ENCODE assay signal across 19 cellular contexts in the genomic region with DNA sequence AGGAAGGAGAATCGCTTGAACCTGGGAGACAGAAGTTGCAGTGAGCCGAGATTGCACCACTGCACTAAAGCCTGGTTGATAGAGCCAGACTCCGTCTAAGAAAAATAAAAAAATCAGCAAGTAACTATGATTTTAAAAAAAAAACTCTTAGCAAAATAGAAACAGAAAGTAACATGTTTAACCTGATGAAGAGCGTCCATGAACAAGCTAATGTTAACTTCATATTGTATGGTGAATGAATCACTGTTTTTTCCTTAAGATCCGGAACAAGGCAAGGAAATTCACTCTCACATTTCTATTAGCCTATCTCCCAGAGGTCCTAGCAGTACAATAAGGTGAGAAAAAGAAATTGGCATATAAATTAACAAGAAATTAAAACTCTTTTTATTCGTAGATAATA.
"Had no signal": no experiment of that assay in that cellular context is flagged by ENCODE, and none has a peak within 500 bp of the region (broad histone marks: within the 10 kb centered on the region; RNA-seq: fewer than 3 reads in every experiment).

No MANE protein-coding gene starts in this region.

- H3K4me1 ChIP-seq: colonic mucosa, foreskin keratinocyte, neural progenitor cell, vagina had no signal

- H3K27me3 ChIP-seq: colonic mucosa, foreskin keratinocyte, heart left ventricle, neural progenitor cell, sigmoid colon, SJSA1, spleen, tibial nerve, vagina had no signal

- H3K4me2 ChIP-seq: neural progenitor cell had no signal

- H3K4me1 Mint-ChIP-seq: neural progenitor cell had no signal

- H3K27ac ChIP-seq: colonic mucosa, foreskin keratinocyte, neural progenitor cell, sigmoid colon, SJSA1, spleen, tibial nerve, vagina had no signal

- ATAC-seq: foreskin keratinocyte, heart left ventricle, left cardiac atrium had no signal

- H3K27ac Mint-ChIP-seq: neural progenitor cell had no signal

- H3K4me3 ChIP-seq: colonic mucosa, lung, neural progenitor cell, sigmoid colon, SJSA1, spleen, vagina had no signal

- H2AFZ ChIP-seq: neural progenitor cell had no signal

- DNase-seq: activated CD4-positive, alpha-beta T cell treated with anti-CD3 and anti-CD28 coated beads for 1 hour; activated CD8-positive, alpha-beta memory T cell treated with anti-CD3 and anti-CD28 coated beads for 24 hours; activated naive CD4-positive, alpha-beta T cell treated with anti-CD3 and anti-CD28 coated beads, Interleukin-2, amount 50 U/mL, for 16 hours; activated T-cell treated with anti-CD3 and anti-CD28 coated beads for 4 hours; amniotic stem cell; colonic mucosa; foreskin keratinocyte; heart left ventricle; left cardiac atrium; midbrain; sigmoid colon; spleen; SW 1271; T1000 had no signal

- H3K9me3 ChIP-seq: colonic mucosa, sigmoid colon, SJSA1, spleen, vagina had no signal

- H3K36me3 ChIP-seq: colonic mucosa, neural progenitor cell had no signal

- H3K9ac ChIP-seq: neural progenitor cell had no signal

- H3K4me3 Mint-ChIP-seq: neural progenitor cell had no signal
